In genomic region chr2:137957033-137957432, GRCh38 we compare ENCODE assay signal across 17 cellular contexts.
DNase-seq lines count a peak whose midpoint lies in the region; ATAC-seq and TF ChIP-seq lines count a peak whose summit lies in the region.
"Had no signal": no experiment of that assay in that cellular context is flagged by ENCODE, and none has a peak within 500 bp of the region (broad histone marks: within the 10 kb centered on the region; RNA-seq: fewer than 3 reads in every experiment).

No MANE protein-coding gene starts in this region.

- no peak overlapping the region for H3K4me3 ChIP-seq in AG10803 (ENCODE audit: low read length)
- H3K4me3 ChIP-seq: left ventricle myocardium inferior, PC-9 had no signal

- TF ChIP-seq CTCF in AG10803 (conservative IDR thresholded peaks at IDR 0.05; ENCODE audit: low read length): no peak

- peak; percentile 98 for DNase-seq in AG10803 (ENCODE audit: low read depth)
- peak; percentile 70 for DNase-seq in HS-5 (ENCODE audit: low read depth)
- peak; percentile 80 for DNase-seq in astrocyte of the hippocampus (ENCODE audit: low read depth, low spot score)
- DNase-seq in hepatic stellate cell (ENCODE audit: low spot score): peak; percentile 46
- DNase-seq: activated CD4-positive, alpha-beta T cell treated with anti-CD3 and anti-CD28 coated beads for 48 hours; activated T-cell treated with anti-CD3 and anti-CD28 coated beads, Interleukin-2, amount 50 U/mL, for 24 hours; GF-D8; left ventricle myocardium inferior; NCI-H1092 treated with DMSO at 0.1 percent for 48 hours; NCI-H446; nephron progenitor cell; PC-9; right cardiac atrium had no signal

- ATAC-seq in GM19463 (IDR thresholded peaks at IDR 0.05; ENCODE audit: unreplicated experiment): no peak
- no peak for ATAC-seq in GM21390 (IDR thresholded peaks at IDR 0.05; ENCODE audit: unreplicated experiment)
- no peak for ATAC-seq in GM18511 (IDR thresholded peaks at IDR 0.05; ENCODE audit: unreplicated experiment)
- no peak for ATAC-seq in GM19351 (IDR thresholded peaks at IDR 0.05; ENCODE audit: unreplicated experiment)
- ATAC-seq: right cardiac atrium had no signal

Comparison
In these comparisons a context has a peak if more than half of its experiments do, and no peak if none do; other contexts are left out.
1. DNase-seq: peak in every context shown above with its lines; median percentile 98 in AG10803; 80 in astrocyte of the hippocampus; 70 in HS-5; 46 in hepatic stellate cell.